1 cellular context compared by ENCODE assay signal in the genomic region with DNA sequence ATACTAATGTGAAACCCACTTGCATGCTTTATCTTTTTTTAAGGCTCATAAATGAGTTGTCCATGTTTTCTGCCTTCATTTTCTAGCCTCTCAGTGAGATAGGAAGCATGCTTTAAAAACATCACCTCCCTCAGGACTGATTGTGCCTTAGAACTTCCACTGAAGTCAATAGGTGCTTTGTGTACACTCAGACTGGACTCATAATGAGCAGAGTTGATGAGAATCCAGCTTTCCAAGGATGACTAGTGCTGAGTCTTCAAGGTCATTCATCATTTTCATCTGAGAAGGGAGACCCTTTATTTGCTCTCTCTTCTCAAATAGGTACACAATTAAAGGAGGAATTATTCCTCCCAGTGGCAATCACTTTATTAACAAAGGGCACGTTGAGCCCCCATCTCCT.
TF ChIP-seq lines count a peak whose summit lies in the region.

No MANE protein-coding gene starts in this region.

TF ChIP-seq in WTC11, 78 proteins besides CTCF, POLR2A, EP300 and RAD21 (continued from another document):
- TF ChIP-seq ZSCAN18 (CRISPR knock-in tag; IDR thresholded peaks at IDR 0.05): no peak
